Comparison of ENCODE assay signal across 8 cellular contexts in genomic region chr19:40090256-40091204, GRCh38. TPM values are rescaled to one million over a fixed set of nuclear protein-coding genes. Genes with fewer than 3 reads are reported as not detected.
DNase-seq lines count a peak whose midpoint lies in the region; ATAC-seq and TF ChIP-seq lines count a peak whose summit lies in the region.

ZNF780A (minus strand) TSS chr19:40090943; CDS start chr19:40084753, 6,190 bp downstream.

- H3K27ac Mint-ChIP-seq in progenitor cell of endocrine pancreas = peak within 1 kb of the TSS; percentile 100

- peak within 1 kb of the TSS; percentile 79 for H3K27ac ChIP-seq in angular gyrus (ENCODE audit: low read depth, low read length)
- H3K27ac ChIP-seq in upper lobe of left lung = peak within 1 kb of the TSS; percentile 92 to 96 (median 94)

- WGBS in upper lobe of left lung, 2 donors = 0% methylated on average over 16 to 44 of the region's 46 CpGs

- H3K4me3 Mint-ChIP-seq in progenitor cell of endocrine pancreas (ENCODE audit: low read depth) = peak within 1 kb of the TSS; percentile 99

- H3K9me3 Mint-ChIP-seq in progenitor cell of endocrine pancreas (ENCODE audit: low read depth) = peaks cover 20% of the 10 kb centered on the region

- peaks cover 16% of the 10 kb centered on the region for H3K4me1 Mint-ChIP-seq in progenitor cell of endocrine pancreas (ENCODE audit: low read depth)

- TF ChIP-seq EP300 in upper lobe of left lung (IDR thresholded peaks at IDR 0.05) = no peak

- H3K36me3 Mint-ChIP-seq in progenitor cell of endocrine pancreas (ENCODE audit: insufficient read depth) = peaks cover 15% of the 10 kb centered on the region

- no peaks in the 10 kb centered on the region for H3K27me3 ChIP-seq in upper lobe of left lung

- peaks cover 10 to 18% (median 17%) of the 10 kb centered on the region in 4 donors for H3K4me1 ChIP-seq in upper lobe of left lung

- DNase-seq in GM03348 (ENCODE audit: low spot score) (peak; percentile 87), NCI-H146 treated with DMSO at 0.1 percent for 48 hours (lab: John Stamatoyannopoulos, UW; ENCODE audit: unreplicated experiment) (peak; percentile 75), left ventricle myocardium superior (peak; percentile 87), progenitor cell of endocrine pancreas (ENCODE audit: low spot score, unreplicated experiment) (peak; percentile 60), upper lobe of left lung (peak; percentile 82 to 92)

- H3K27me3 Mint-ChIP-seq in progenitor cell of endocrine pancreas = peaks cover 7% of the 10 kb centered on the region

- TF ChIP-seq CTCF in progenitor cell of endocrine pancreas (IDR thresholded peaks at IDR 0.05; ENCODE audit: unreplicated experiment) (no peak), upper lobe of left lung (IDR thresholded peaks at IDR 0.05) (no peak)

- ATAC-seq in HG02623 (IDR thresholded peaks at IDR 0.05; ENCODE audit: unreplicated experiment) = peak; percentile 69
- ATAC-seq in left ventricle myocardium superior = peak; percentile 98
- peak; percentile 94 to 96 for ATAC-seq in upper lobe of left lung (ENCODE audit: low FRiP score in 2 of 2)

- intact Hi-C loops in T-helper 2 cell treated with Interferon-gamma antibody and Interleukin-4, amounts not matched to agents 100 ng/mL and 5 ng/mL, for 36 hours (cut with micrococcal nuclease) = loop anchor here (1.0 kb wide), 3 partner anchors 34 to 119 kb away; partner anchors contain the start of genes PSMC4 and ZNF780B
- intact Hi-C loops in left ventricle myocardium superior (cut with micrococcal nuclease) = no loop called here

- H3K9me3 ChIP-seq in upper lobe of left lung = no peaks in the 10 kb centered on the region

- TF ChIP-seq POLR2A in upper lobe of left lung (IDR thresholded peaks at IDR 0.05) = peak in 2 of 4 donors; percentile 42 to 66

- H3K36me3 ChIP-seq in upper lobe of left lung = no peaks in the 10 kb centered on the region

- H3K4me3 ChIP-seq in upper lobe of left lung = peak within 1 kb of the TSS; percentile 66 to 79 (median 72)

RNA-seq across cellular contexts. Expression of gene ZNF780A, which starts in this region (rescaled TPM):
- 20.5 and 21.4 TPM in 2 replicates for total RNA-seq in T-helper 2 cell treated with Interferon-gamma antibody and Interleukin-4, amounts not matched to agents 100 ng/mL and 5 ng/mL, for 36 hours
- 9.6 TPM for total RNA-seq in left ventricle myocardium superior
- total RNA-seq in progenitor cell of endocrine pancreas = 25.5 and 27.4 TPM in 2 replicates
- 10 to 100 TPM in 5 of 6 donors, 1 to 10 TPM in 1; 7.4 to 17.1 (median 13.6) TPM for total RNA-seq in upper lobe of left lung

Comparison
In these comparisons a context has a peak if more than half of its experiments do, and no peak if none do; other contexts are left out.
1. Peak in every context shown above with its lines: DNase-seq, ATAC-seq, H3K4me3 ChIP-seq and H3K27ac ChIP-seq.